ENCODE assay signal across 8 cellular contexts in genomic region chr14:73752297-73752992, GRCh38.
DNase-seq lines count a peak whose midpoint lies in the region; ATAC-seq and TF ChIP-seq lines count a peak whose summit lies in the region.

No MANE protein-coding gene starts in this region.

- in situ Hi-C loops in astrocyte of the spinal cord (cut with HindIII; ENCODE audit: low sequenced_read_pairs), result no loop called here

- no peak overlapping the region for H3K4me3 ChIP-seq in astrocyte of the spinal cord (ENCODE audit: low read depth, low read length)

- ATAC-seq in HG03097 (IDR thresholded peaks at IDR 0.05; ENCODE audit: low FRiP score, unreplicated experiment) (no peak), GM19455 (IDR thresholded peaks at IDR 0.05; ENCODE audit: unreplicated experiment) (no peak)

- DNase-seq in EH (ENCODE audit: low read depth) (peak; percentile 93), NCI-H226 (peak; percentile 91), astrocyte of the spinal cord (ENCODE audit: low read depth, low spot score) (peak; percentile 92), iris pigment epithelial cell (ENCODE audit: low read depth) (peak; percentile 44), germinal center (ENCODE audit: low spot score) (no peak)
- peak; percentile 32 for DNase-seq in stimulated activated naive CD4-positive, alpha-beta T cell treated with Interleukin-2 at 50 U/mL for 16 hours (lab: John Stamatoyannopoulos, UW)

- peak; percentile 51 for TF ChIP-seq CTCF in astrocyte of the spinal cord (IDR thresholded peaks at IDR 0.05; ENCODE audit: low read depth, low read length)
